33 cellular contexts compared by ENCODE assay signal in genomic region chr6:41161380-41161779, GRCh38. TPM values are rescaled to one million over a fixed set of nuclear protein-coding genes. Genes with fewer than 3 reads are reported as not detected.
"Had no signal": no experiment of that assay in that cellular context is flagged by ENCODE, and none has a peak within 500 bp of the region (broad histone marks: within the 10 kb centered on the region; RNA-seq: fewer than 3 reads in every experiment).

No MANE protein-coding gene starts in this region.

- H3K36me3 Mint-ChIP-seq: activated CD8-positive, alpha-beta memory T cell treated with anti-CD3 and anti-CD28 coated beads, Interleukin-2, amount 10 ng/mL, durations not matched to agents 7 days and 5 days; activated naive CD4-positive, alpha-beta T cell treated with anti-CD3 and anti-CD28 coated beads, Interleukin-2, amount 50 U/mL, for 72 hours; type B pancreatic cell; WTC11 had no signal

- H3K9me3 Mint-ChIP-seq: activated naive CD4-positive, alpha-beta T cell treated with anti-CD3 and anti-CD28 coated beads, Interleukin-2, amount 50 U/mL, for 72 hours; activated T-cell treated with anti-CD3 and anti-CD28 coated beads, Interleukin-2, amount 50 U/mL, for 72 hours; effector memory CD8-positive, alpha-beta T cell; naive B cell; nephron progenitor cell; type B pancreatic cell; WTC11 had no signal

- DNase-seq: activated CD4-positive, alpha-beta T cell treated with anti-CD3 and anti-CD28 coated beads for 1 hour; activated CD8-positive, alpha-beta memory T cell treated with anti-CD3 and anti-CD28 coated beads, Interleukin-2, amount 10 ng/mL, durations not matched to agents 7 days and 5 days; activated CD8-positive, alpha-beta T cell treated with anti-CD3 and anti-CD28 coated beads, Interleukin-2, amount 10 ng/mL, durations not matched to agents 7 days and 5 days; activated naive CD4-positive, alpha-beta T cell; activated T-cell treated with anti-CD3 and anti-CD28 coated beads, Interleukin-2, amount 50 U/mL, for 72 hours; cerebellar nuclear complex; colonic mucosa; effector memory CD8-positive, alpha-beta T cell; esophagus squamous epithelium; foreskin melanocyte; heart right ventricle; kidney glomerular epithelial cell; naive B cell; nephron progenitor cell; pancreas; retina; stimulated activated CD4-positive, alpha-beta T cell treated with anti-CD3 and anti-CD28 coated beads, Interleukin-12 subunit alpha, Interleukin-12 subunit beta, amount 100 ng/mL, for 4 hours; stimulated activated CD4-positive, alpha-beta T cell treated with anti-CD3 and anti-CD28 coated beads, Interleukin-4, amount 100 ng/mL, for 1 hour; stimulated activated naive CD8-positive, alpha-beta T cell treated with anti-CD3 and anti-CD28 coated beads, Interleukin-15, Interleukin-2, amounts not matched to agents 100 U/mL and 50 U/mL, for 24 hours; T-helper 17 cell; testis had no signal

- H3K27ac Mint-ChIP-seq: activated CD8-positive, alpha-beta memory T cell treated with anti-CD3 and anti-CD28 coated beads, Interleukin-2, amount 10 ng/mL, durations not matched to agents 7 days and 5 days; activated CD8-positive, alpha-beta T cell treated with anti-CD3 and anti-CD28 coated beads, Interleukin-2, amount 10 ng/mL, durations not matched to agents 7 days and 5 days; activated naive CD4-positive, alpha-beta T cell treated with anti-CD3 and anti-CD28 coated beads, Interleukin-2, amount 50 U/mL, for 72 hours; activated T-cell treated with anti-CD3 and anti-CD28 coated beads, Interleukin-2, amount 50 U/mL, for 72 hours; effector memory CD8-positive, alpha-beta T cell; naive B cell; nephron progenitor cell; type B pancreatic cell; WTC11 had no signal

- H3K4me1 ChIP-seq: colonic mucosa, pancreas, prostate gland, testis, vagina had no signal

- H3K27ac ChIP-seq: cardiac muscle cell, colonic mucosa, esophagus squamous epithelium, heart right ventricle, pancreas, prostate gland, testis, vagina had no signal

- ATAC-seq: activated CD8-positive, alpha-beta memory T cell treated with anti-CD3 and anti-CD28 coated beads, Interleukin-2, amount 10 ng/mL, durations not matched to agents 7 days and 5 days; activated CD8-positive, alpha-beta T cell treated with anti-CD3 and anti-CD28 coated beads, Interleukin-2, amount 10 ng/mL, durations not matched to agents 7 days and 5 days; activated naive CD4-positive, alpha-beta T cell treated with anti-CD3 and anti-CD28 coated beads, Interleukin-2, amount 50 U/mL, for 72 hours; activated T-cell treated with anti-CD3 and anti-CD28 coated beads, Interleukin-2, amount 50 U/mL, for 72 hours; effector memory CD8-positive, alpha-beta T cell; sciatic nerve; stimulated activated naive CD8-positive, alpha-beta T cell treated with anti-CD3 and anti-CD28 coated beads, Interleukin-15, Interleukin-2, amounts not matched to agents 100 U/mL and 50 U/mL, for 24 hours; T-helper 17 cell; WTC11 had no signal

- H3K4me3 Mint-ChIP-seq: activated CD8-positive, alpha-beta memory T cell treated with anti-CD3 and anti-CD28 coated beads, Interleukin-2, amount 10 ng/mL, durations not matched to agents 7 days and 5 days; activated CD8-positive, alpha-beta T cell treated with anti-CD3 and anti-CD28 coated beads, Interleukin-2, amount 10 ng/mL, durations not matched to agents 7 days and 5 days; activated T-cell treated with anti-CD3 and anti-CD28 coated beads, Interleukin-2, amount 50 U/mL, for 72 hours; effector memory CD8-positive, alpha-beta T cell; nephron progenitor cell; T-helper 17 cell; type B pancreatic cell; WTC11 had no signal

- H3K4me1 Mint-ChIP-seq: activated CD8-positive, alpha-beta memory T cell treated with anti-CD3 and anti-CD28 coated beads, Interleukin-2, amount 10 ng/mL, durations not matched to agents 7 days and 5 days; T-helper 17 cell; WTC11 had no signal

- H3K36me3 ChIP-seq: cardiac muscle cell, colonic mucosa, esophagus squamous epithelium, heart right ventricle, pancreas, prostate gland, vagina had no signal

- H3K27me3 ChIP-seq: cardiac muscle cell, colonic mucosa, pancreas, testis, vagina had no signal

- H3K4me3 ChIP-seq: cardiac muscle cell, colonic mucosa, esophagus squamous epithelium, lung, pancreas, prostate gland, skin epidermis, testis, vagina had no signal

- H3K9me3 ChIP-seq: colonic mucosa, esophagus squamous epithelium, heart right ventricle, pancreas, prostate gland, testis, vagina had no signal

RNA-seq across cellular contexts. Expression of gene TREM2, which starts 1.5 kb away (rescaled TPM):
- total RNA-seq: activated CD8-positive, alpha-beta memory T cell treated with anti-CD3 and anti-CD28 coated beads, Interleukin-2, amount 10 ng/mL, durations not matched to agents 7 days and 5 days; activated CD8-positive, alpha-beta T cell treated with anti-CD3 and anti-CD28 coated beads, Interleukin-2, amount 10 ng/mL, durations not matched to agents 7 days and 5 days; activated naive CD4-positive, alpha-beta T cell treated with anti-CD3 and anti-CD28 coated beads, Interleukin-2, amount 50 U/mL, for 72 hours; activated T-cell treated with anti-CD3 and anti-CD28 coated beads, Interleukin-2, amount 50 U/mL, for 72 hours; cardiac muscle cell; glomerular endothelial cell; T-helper 17 cell; WTC11 had no signal

RNA-seq across cellular contexts. Expression of gene TREML1, which starts 7.2 kb away (rescaled TPM):
- total RNA-seq: activated CD8-positive, alpha-beta memory T cell treated with anti-CD3 and anti-CD28 coated beads, Interleukin-2, amount 10 ng/mL, durations not matched to agents 7 days and 5 days; activated CD8-positive, alpha-beta T cell treated with anti-CD3 and anti-CD28 coated beads, Interleukin-2, amount 10 ng/mL, durations not matched to agents 7 days and 5 days; activated naive CD4-positive, alpha-beta T cell treated with anti-CD3 and anti-CD28 coated beads, Interleukin-2, amount 50 U/mL, for 72 hours; activated T-cell treated with anti-CD3 and anti-CD28 coated beads, Interleukin-2, amount 50 U/mL, for 72 hours; cardiac muscle cell; colonic mucosa; esophagus squamous epithelium; glomerular endothelial cell; left lobe of liver; prostate gland; testis; vagina; WTC11 had no signal

RNA-seq across cellular contexts. Expression of gene TREML2, which starts 39.6 kb away (rescaled TPM):
- total RNA-seq: cardiac muscle cell, glomerular endothelial cell, mucosa of gallbladder, vagina had no signal
